ENCODE assay signal across 25 cellular contexts in the genomic region with DNA sequence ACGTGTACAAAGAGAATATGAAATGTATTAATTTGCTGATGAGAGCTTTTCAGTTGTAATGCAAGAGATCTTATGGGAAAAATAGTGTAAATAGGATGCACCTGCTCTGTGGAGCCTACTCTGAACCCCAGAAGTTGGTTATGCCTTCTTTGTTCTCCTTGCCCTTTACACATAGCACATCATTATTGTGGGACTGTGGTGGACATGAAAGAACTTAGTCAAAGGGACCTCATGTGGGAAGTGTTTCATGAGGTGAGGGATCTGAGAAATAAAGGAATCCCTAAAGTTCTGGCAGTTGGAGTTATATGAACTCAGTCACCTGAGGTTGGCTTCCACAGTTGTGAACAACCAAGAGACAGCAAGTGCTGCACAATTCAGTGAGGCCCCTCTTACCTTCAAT.
"Had no signal": no experiment of that assay in that cellular context is flagged by ENCODE, and none has a peak within 500 bp of the region (broad histone marks: within the 10 kb centered on the region; RNA-seq: fewer than 3 reads in every experiment).

No MANE protein-coding gene starts in this region.

- H3K27ac ChIP-seq: neural progenitor cell, ovary, parathyroid adenoma, psoas muscle, right lobe of liver, sigmoid colon, stomach, thoracic aorta, thyroid gland, tibial nerve, upper lobe of left lung, vagina had no signal

- H3K4me3 ChIP-seq: neural progenitor cell, ovary, psoas muscle, right lobe of liver, sigmoid colon, stomach, thoracic aorta, thyroid gland, tibial nerve, upper lobe of left lung, vagina had no signal

- ATAC-seq: natural killer cell; psoas muscle; right cardiac atrium; right lobe of liver; stimulated activated effector memory CD8-positive, alpha-beta T cell treated with anti-CD3 and anti-CD28 coated beads, Interleukin-12 subunit alpha, Interleukin-12 subunit beta, amount 100 ng/mL, for 72 hours; stimulated activated naive B cell treated with anti-CD40 and anti-IgM and Interleukin-4, amounts not matched to agents 10 μg/mL and 1 μg/mL and 100 μg/mL, for 72 hours had no signal

- DNase-seq: natural killer cell; occipital lobe; ovary; posterior cingulate gyrus; psoas muscle; right cardiac atrium; right lobe of liver; sigmoid colon; small intestine; stimulated activated CD4-positive, alpha-beta T cell treated with anti-CD3 and anti-CD28 coated beads, Interleukin-15, amount 100 ng/mL, for 24 hours; stimulated activated CD4-positive, alpha-beta T cell treated with anti-CD3 and anti-CD28 coated beads, Interleukin-2, amount 100 ng/mL, for 24 hours; stimulated activated CD4-positive, alpha-beta T cell treated with anti-CD3 and anti-CD28 coated beads, Interleukin-2, amount 100 ng/mL, for 48 hours; stimulated activated CD4-positive, alpha-beta T cell treated with anti-CD3 and anti-CD28 coated beads, Interleukin-4, amount 100 ng/mL, for 24 hours; stimulated activated naive B cell treated with anti-CD40 and anti-IgM and Interleukin-4, amounts not matched to agents 10 μg/mL and 1 μg/mL and 100 μg/mL, for 72 hours; stimulated activated naive CD4-positive, alpha-beta T cell treated with Interleukin-2 at 50 U/mL for 16 hours; stomach; thyroid gland; trophoblast cell; upper lobe of left lung had no signal
